Comparison of ENCODE assay signal across 13 cellular contexts in the genomic region with DNA sequence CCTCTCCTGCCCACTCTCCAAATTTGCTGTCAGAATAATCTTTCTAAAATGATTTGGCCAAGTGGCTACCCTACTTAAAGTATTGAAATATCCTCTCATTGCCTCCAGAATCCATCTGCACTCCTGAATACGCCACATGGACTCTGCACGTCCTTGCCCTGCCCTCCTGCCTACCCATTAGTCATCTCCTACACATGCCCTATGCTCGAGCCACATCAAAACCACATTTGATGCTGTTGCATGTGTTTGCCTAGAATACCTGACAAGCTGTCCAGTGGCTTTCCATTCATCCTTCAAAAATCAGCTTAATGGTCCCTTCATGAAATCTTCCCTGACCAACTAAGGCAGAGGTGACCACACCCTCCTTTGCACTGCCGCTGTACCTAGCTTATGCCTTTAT. TPM values are rescaled to one million over a fixed set of nuclear protein-coding genes. Genes with fewer than 3 reads are reported as not detected.
DNase-seq lines count a peak whose midpoint lies in the region; ATAC-seq and TF ChIP-seq lines count a peak whose summit lies in the region.
"Had no signal": no experiment of that assay in that cellular context is flagged by ENCODE, and none has a peak within 500 bp of the region (broad histone marks: within the 10 kb centered on the region; RNA-seq: fewer than 3 reads in every experiment).

No MANE protein-coding gene starts in this region.

- no TSS peak for BruUV-seq in OCI-LY7 (replicated peaks; lab: Mats Ljungman, UMichigan)

- H3K79me2 ChIP-seq in OCI-LY7 (ENCODE audit: insufficient read depth, low read depth, low read length), result no peaks in the 10 kb centered on the region

- H3K4me3 ChIP-seq in right atrium auricular region (no peak overlapping the region), OCI-LY7 (ENCODE audit: low read depth, low read length, poor library complexity, severe bottlenecking) (no peak overlapping the region)

- H3K36me3 ChIP-seq in right atrium auricular region (no peaks in the 10 kb centered on the region), OCI-LY7 (ENCODE audit: insufficient read depth, low read length) (peaks cover 5% of the 10 kb centered on the region; the same call in 1 of the 2 replicates)

- peaks cover 64% of the 10 kb centered on the region for H3K4me1 Mint-ChIP-seq in CD4-positive, alpha-beta T cell (ENCODE audit: low read depth)
- H3K4me1 Mint-ChIP-seq in activated naive CD8-positive, alpha-beta T cell (ENCODE audit: low read depth), result peaks cover 72% of the 10 kb centered on the region

- intact Hi-C loops in CD4-positive, alpha-beta T cell (cut with DNase I, micrococcal nuclease), result loop anchor here in 1 of 2 experiments (2.0 kb wide), 1 partner anchor 15 kb away; no protein-coding TSS in a partner anchor
- intact Hi-C loops in OCI-LY7 (cut with micrococcal nuclease; ENCODE audit: unreplicated experiment), result no loop called here

- H4K20me1 ChIP-seq in OCI-LY7 (ENCODE audit: insufficient read depth, low read length), result no peaks in the 10 kb centered on the region

- TF ChIP-seq CTCF in CD4-positive, alpha-beta T cell (IDR thresholded peaks at IDR 0.05), result no peak
- TF ChIP-seq CTCF in right atrium auricular region (IDR thresholded peaks at IDR 0.05), result no peak
- no peak for TF ChIP-seq CTCF in OCI-LY7 (conservative IDR thresholded peaks at IDR 0.05; ENCODE audit: low read length)

- H2AFZ ChIP-seq in OCI-LY7 (ENCODE audit: low read length), result no peak overlapping the region

- no peak overlapping the region for H3K27ac ChIP-seq in CD4-positive, alpha-beta T cell (ENCODE audit: low read depth, low read length)
- H3K27ac ChIP-seq in right atrium auricular region, result no peak overlapping the region
- no peak overlapping the region for H3K27ac ChIP-seq in OCI-LY7 (ENCODE audit: low read depth, low read length, poor library complexity, severe bottlenecking)

- ATAC-seq in CD4-positive, alpha-beta T cell (ENCODE audit: poor library complexity), result no peak
- no peak for ATAC-seq in GM19328 (IDR thresholded peaks at IDR 0.05; ENCODE audit: unreplicated experiment)

- peak overlapping the region; percentile 12 for H3K4me3 Mint-ChIP-seq in CD4-positive, alpha-beta T cell
- H3K4me3 Mint-ChIP-seq in activated naive CD8-positive, alpha-beta T cell, result peak overlapping the region; percentile 52

- H3K4me1 ChIP-seq in right atrium auricular region (no peaks in the 10 kb centered on the region), OCI-LY7 (ENCODE audit: insufficient read depth, low read length, poor library complexity, severe bottlenecking) (peaks cover 7% of the 10 kb centered on the region)

- no peaks in the 10 kb centered on the region for H3K9me3 Mint-ChIP-seq in CD4-positive, alpha-beta T cell
- H3K9me3 Mint-ChIP-seq in activated naive CD8-positive, alpha-beta T cell (ENCODE audit: low read depth), result no peaks in the 10 kb centered on the region

- H3K9me2 ChIP-seq in OCI-LY7 (ENCODE audit: insufficient read depth, low read length), result no peaks in the 10 kb centered on the region

- no peak overlapping the region for H3K4me2 ChIP-seq in OCI-LY7 (ENCODE audit: low read length)

- CTCF ChIA-PET in CD4-positive, alpha-beta T cell (lab: Charles Lee), result interaction anchor here (0.6 to 3.4 kb wide), 3 partner anchors 13 to 246 kb away, joined by 3 to 10 read pairs (median 3); no protein-coding TSS in a partner anchor
- CTCF ChIA-PET in OCI-LY7 (lab: Charles Lee; ENCODE audit: unreplicated experiment), result no interaction called here

- H3K9me3 ChIP-seq in CD4-positive, alpha-beta T cell (ENCODE audit: control insufficient read depth, low read length), result no peaks in the 10 kb centered on the region
- H3K9me3 ChIP-seq in right atrium auricular region, result no peaks in the 10 kb centered on the region
- no peaks in the 10 kb centered on the region for H3K9me3 ChIP-seq in OCI-LY7 (ENCODE audit: low read length)

- H3K27me3 ChIP-seq in CD4-positive, alpha-beta T cell (ENCODE audit: control insufficient read depth, insufficient read depth, low read length), result no peaks in the 10 kb centered on the region
- H3K27me3 ChIP-seq in right atrium auricular region, result no peaks in the 10 kb centered on the region

- H3K27me3 Mint-ChIP-seq in CD4-positive, alpha-beta T cell, result no peaks in the 10 kb centered on the region
- no peaks in the 10 kb centered on the region for H3K27me3 Mint-ChIP-seq in activated naive CD8-positive, alpha-beta T cell

- peaks cover 7% of the 10 kb centered on the region for H3K36me3 Mint-ChIP-seq in CD4-positive, alpha-beta T cell (ENCODE audit: low read depth)
- peaks cover 7% of the 10 kb centered on the region for H3K36me3 Mint-ChIP-seq in activated naive CD8-positive, alpha-beta T cell

- H3K27ac Mint-ChIP-seq in CD4-positive, alpha-beta T cell, result peak overlapping the region; percentile 79
- peak overlapping the region; percentile 82 for H3K27ac Mint-ChIP-seq in activated naive CD8-positive, alpha-beta T cell

- POLR2A ChIA-PET in CD4-positive, alpha-beta T cell (lab: Charles Lee), result interaction anchor here (1.1 to 8.3 kb wide), 5 partner anchors 10 to 237 kb away, joined by 3 to 61 read pairs (median 6); no protein-coding TSS in a partner anchor
- POLR2A ChIA-PET in OCI-LY7 (lab: Charles Lee), result interaction anchor here (0.7 to 1.3 kb wide), 3 partner anchors 41 to 270 kb away, joined by 3 to 6 read pairs (median 3); no protein-coding TSS in a partner anchor

- no peak for DNase-seq in CD4-positive, alpha-beta T cell
- DNase-seq in HPDE6-E6E7 (ENCODE audit: extremely low spot score) (peak; percentile 45), myocyte (ENCODE audit: low read depth) (peak; percentile 55), NCI-H510A treated with DMSO at 0.1 percent for 48 hours (lab: John Stamatoyannopoulos, UW) (no peak), right atrium auricular region (ENCODE audit: low spot score) (no peak), OCI-LY7 (ENCODE audit: low spot score) (no peak)
- DNase-seq: activated CD4-positive, alpha-beta T cell treated with anti-CD3 and anti-CD28 coated beads, Interleukin-2, amount 50 U/mL, for 1 hour; dermis blood vessel endothelial cell; KBM-7; NCI-H1930; stimulated activated CD4-positive, alpha-beta T cell treated with anti-CD3 and anti-CD28 coated beads, Interleukin-4, amount 100 ng/mL, for 4 hours had no signal

RNA-seq across cellular contexts. Expression of a gene that starts 17.0 kb away (rescaled TPM):
- 10 to 100 TPM; 30.4 to 32.4 TPM for total RNA-seq in CD4-positive, alpha-beta T cell
- total RNA-seq in myocyte (10.3 and 11.4 TPM in 2 replicates), right atrium auricular region (1 to 10 TPM; 1.5 to 2.4 TPM), OCI-LY7 (2022) (12.6 and 12.9 TPM in 2 replicates)
- 8.5 TPM for polyA plus RNA-seq in myocyte (2012)
- total RNA-seq in OCI-LY7 (2014; rRNA removed; shearing (Covaris generic)), result 13.3 and 13.5 TPM in 2 replicates

Comparison
In these comparisons a context has a peak if more than half of its experiments do, and no peak if none do; other contexts are left out.
1. DNase-seq: peak in HPDE6-E6E7 (single experiment) and myocyte (single experiment); none in CD4-positive, alpha-beta T cell (0 of 10), NCI-H510A treated with DMSO at 0.1 percent for 48 hours (single experiment), right atrium auricular region (single experiment) and OCI-LY7 (single experiment).